In the genomic region with DNA sequence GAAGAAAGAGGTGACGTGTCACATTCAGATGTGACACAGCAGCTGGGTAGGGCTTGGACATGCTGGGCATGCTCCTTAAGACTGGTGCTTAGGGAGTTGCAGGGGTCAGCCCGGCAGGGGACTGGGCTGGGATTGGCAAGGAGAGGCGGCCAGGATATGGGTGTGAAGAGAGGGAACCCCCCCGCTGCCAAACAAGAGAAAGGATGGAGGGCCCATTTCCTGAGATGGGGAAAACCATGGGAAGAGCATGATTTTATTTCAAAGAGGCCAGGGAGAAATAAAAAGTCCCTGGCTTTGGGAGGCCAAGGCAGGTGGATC, we compare ENCODE assay signal across 12 cellular contexts. TPM values are rescaled to one million over a fixed set of nuclear protein-coding genes. Genes with fewer than 3 reads are reported as not detected.
A peak's percentile ranks its signal among the peaks of the same experiment; 100 is the strongest.
DNase-seq lines count a peak whose midpoint lies in the region; FAIRE-seq and TF ChIP-seq lines count a peak whose summit lies in the region.
"Had no signal": no experiment of that assay in that cellular context is flagged by ENCODE, and none has a peak within 500 bp of the region (broad histone marks: within the 10 kb centered on the region; RNA-seq: fewer than 3 reads in every experiment).

No MANE protein-coding gene starts in this region.

- no peak for TF ChIP-seq RAD21 in H1 (IDR thresholded peaks at IDR 0.05 in 1 of 2, conservative IDR thresholded peaks at IDR 0.05 in 1 of 2; ENCODE audit: low read depth in 2 of 2, low read length in 2 of 2)

- no peaks in the 10 kb centered on the region for H3K27me3 ChIP-seq in OCI-LY1 (ENCODE audit: insufficient read depth, low read length)
- no peaks in the 10 kb centered on the region for H3K27me3 ChIP-seq in H1 (replicated peaks in 1 of 4; ENCODE audit: control insufficient read depth in 3 of 4, extremely low read depth in 1 of 4, insufficient read depth in 3 of 4, low read length in 3 of 4)
- no peaks in the 10 kb centered on the region for H3K27me3 ChIP-seq in sigmoid colon
- H3K27me3 ChIP-seq in testis, result no peaks in the 10 kb centered on the region

- H4K8ac ChIP-seq in H1 (ENCODE audit: extremely low read depth, insufficient read depth, low read length), result no peak overlapping the region

- peak overlapping the region; percentile 98 for H3K27ac ChIP-seq in OCI-LY1 (ENCODE audit: low read depth, low read length, poor library complexity, severe bottlenecking)
- H3K27ac ChIP-seq in H1 (ENCODE audit: low read depth, low read length), result no peak overlapping the region
- peak overlapping the region; percentile 99 to 100 (median 99) for H3K27ac ChIP-seq in sigmoid colon
- peak overlapping the region in 1 of 2 donors; percentile 41 for H3K27ac ChIP-seq in testis

- no peak overlapping the region for H3K56ac ChIP-seq in H1 (replicated peaks; ENCODE audit: insufficient read length, low read depth, low read length)

- H3K9me3 Mint-ChIP-seq in T-helper 1 cell treated with Interleukin-12 subunit alpha and Interleukin-12 subunit beta and Interleukin-4 antibody, amounts not matched to agents 30 μg/mL and 1 μg/mL, for 36 hours, result no peaks in the 10 kb centered on the region

- TF ChIP-seq POLR2A in H1 (IDR thresholded peaks at IDR 0.05; ENCODE audit: control extremely low read depth in 1 of 2, low read depth in 2 of 2, low read length in 2 of 2) (no peak), sigmoid colon (IDR thresholded peaks at IDR 0.05) (no peak), testis (IDR thresholded peaks at IDR 0.05) (no peak)

- no peak overlapping the region for H3K14ac ChIP-seq in H1 (ENCODE audit: insufficient read length)

- intact Hi-C loops in sigmoid colon (cut with DNase I), result loop anchor here (5.0 kb wide), 2 partner anchors 128 to 208 kb away; partner anchors contain the start of genes RPL3 and TAB1
- intact Hi-C loops in testis (cut with DNase I; ENCODE audit: low total_unique reads), result loop anchor here (10.0 kb wide), 2 partner anchors 211 to 351 kb away; partner anchors contain the start of gene RPL3

- H3K4me3 ChIP-seq in OCI-LY1 (ENCODE audit: low read depth, low read length, poor library complexity, severe bottlenecking) (no peak overlapping the region), H1 (ENCODE audit: extremely low read depth in 1 of 4, insufficient read depth in 2 of 4, low read depth in 3 of 4, low read length in 4 of 4) (no peak overlapping the region), sigmoid colon (no peak overlapping the region), testis (no peak overlapping the region)
- H3K4me3 ChIP-seq: thoracic aorta had no signal

- TF ChIP-seq CTCF in OCI-LY1 (IDR thresholded peaks at IDR 0.05; ENCODE audit: low read length), result no peak
- TF ChIP-seq CTCF in H1 (IDR thresholded peaks at IDR 0.05; ENCODE audit: control extremely low read depth in 1 of 3, insufficient read depth in 1 of 3, low read depth in 1 of 3, low read length in 3 of 3), result no peak
- no peak for TF ChIP-seq CTCF in sigmoid colon (IDR thresholded peaks at IDR 0.05)
- no peak for TF ChIP-seq CTCF in testis (IDR thresholded peaks at IDR 0.05)

- peaks cover 7% of the 10 kb centered on the region; the same call in 1 of the 2 replicates for H3K79me1 ChIP-seq in H1 (ENCODE audit: low read depth, low read length)

- no peaks in the 10 kb centered on the region for H3K27me3 Mint-ChIP-seq in T-helper 1 cell treated with Interleukin-12 subunit alpha and Interleukin-12 subunit beta and Interleukin-4 antibody, amounts not matched to agents 30 μg/mL and 1 μg/mL, for 36 hours (ENCODE audit: low read depth)

- H3K36me3 Mint-ChIP-seq in T-helper 1 cell treated with Interleukin-12 subunit alpha and Interleukin-12 subunit beta and Interleukin-4 antibody, amounts not matched to agents 30 μg/mL and 1 μg/mL, for 36 hours (ENCODE audit: low read depth), result peaks cover 73% of the 10 kb centered on the region

- H3K4me3 Mint-ChIP-seq in T-helper 1 cell treated with Interleukin-12 subunit alpha and Interleukin-12 subunit beta and Interleukin-4 antibody, amounts not matched to agents 30 μg/mL and 1 μg/mL, for 36 hours, result peak overlapping the region; percentile 12

- H3K27ac Mint-ChIP-seq in T-helper 1 cell treated with Interleukin-12 subunit alpha and Interleukin-12 subunit beta and Interleukin-4 antibody, amounts not matched to agents 30 μg/mL and 1 μg/mL, for 36 hours, result peak overlapping the region; percentile 73

- FAIRE-seq in H1 (lab: Jason Lieb, UNC), result no peak

- no peak overlapping the region for H2AK5ac ChIP-seq in H1 (ENCODE audit: low read depth, low read length)

- H2BK120ac ChIP-seq in H1 (replicated peaks; ENCODE audit: low read depth, low read length), result no peak overlapping the region

- H3K23me2 ChIP-seq in H1 (ENCODE audit: low read depth, low read length), result peaks cover 6% of the 10 kb centered on the region

- H3K9ac ChIP-seq in OCI-LY1 (ENCODE audit: low read length), result no peak overlapping the region
- no peak overlapping the region for H3K9ac ChIP-seq in H1 (replicated peaks in 1 of 4; ENCODE audit: extremely low read depth in 1 of 4, low read depth in 3 of 4, low read length in 3 of 4)

- no peak for DNase-seq in T-helper 1 cell
- no peak for DNase-seq in H1 (ENCODE audit: low read depth in 1 of 2, low spot score in 2 of 2)
- no peak for DNase-seq in sigmoid colon
- no peak for DNase-seq in testis
- DNase-seq in NCI-H2107 treated with DMSO at 0.1 percent for 48 hours (lab: John Stamatoyannopoulos, UW; ENCODE audit: unreplicated experiment), result no peak
- no peak for DNase-seq in NCI-H1048 (lab: John Stamatoyannopoulos, UW)
- DNase-seq: IMR-90; NCI-H345; stimulated activated CD4-positive, alpha-beta T cell treated with anti-CD3 and anti-CD28 coated beads, Interleukin-1b, Interleukin-23, amount 100 ng/mL, for 48 hours had no signal

- H3K4me1 ChIP-seq in OCI-LY1 (ENCODE audit: insufficient read depth, low read length, severe bottlenecking), result peaks cover 71% of the 10 kb centered on the region
- H3K4me1 ChIP-seq in H1 (replicated peaks in 1 of 4; ENCODE audit: control insufficient read depth in 3 of 4, insufficient read depth in 4 of 4, low read length in 3 of 4), result peaks cover 0 to 20% (median 5%) of the 10 kb centered on the region in 4 experiments; a peak in 6 of 7 replicates
- peaks cover 3 to 87% (median 78%) of the 10 kb centered on the region in 4 donors for H3K4me1 ChIP-seq in sigmoid colon
- peaks cover 68% of the 10 kb centered on the region for H3K4me1 ChIP-seq in testis

- peaks cover 12% of the 10 kb centered on the region for H3K79me2 ChIP-seq in OCI-LY1 (ENCODE audit: insufficient read depth, low read length)
- H3K79me2 ChIP-seq in H1 (ENCODE audit: control insufficient read depth in 1 of 2, insufficient read depth in 2 of 2, low read length in 2 of 2), result peaks cover 5 to 27% of the 10 kb centered on the region in 2 experiments; a peak in 3 of 4 replicates

- H3K36me3 ChIP-seq in OCI-LY1 (ENCODE audit: insufficient read depth, low read length), result peaks cover 71% of the 10 kb centered on the region
- H3K36me3 ChIP-seq in H1 (ENCODE audit: control insufficient read depth in 2 of 4, insufficient read depth in 4 of 4, low read length in 3 of 4), result peaks cover 25 to 41% (median 37%) of the 10 kb centered on the region in 4 experiments
- H3K36me3 ChIP-seq in sigmoid colon, result peaks cover 29 to 56% (median 33%) of the 10 kb centered on the region in 4 donors
- no peaks in the 10 kb centered on the region for H3K36me3 ChIP-seq in testis (ENCODE audit: low read depth, missing control alignments)

- no peak overlapping the region for H3K18ac ChIP-seq in H1 (ENCODE audit: extremely low read depth, low read length)

- H2AFZ ChIP-seq in OCI-LY1 (ENCODE audit: low read length) (no peak overlapping the region), H1 (ENCODE audit: low read length) (no peak overlapping the region)

- H3K9me2 ChIP-seq in OCI-LY1 (ENCODE audit: low read depth, low read length), result no peaks in the 10 kb centered on the region

- no peak overlapping the region for H4K91ac ChIP-seq in H1 (replicated peaks; ENCODE audit: insufficient read length, low read length)

- no peak overlapping the region for H2BK12ac ChIP-seq in H1 (ENCODE audit: low read depth, low read length)

- H2BK5ac ChIP-seq in H1 (ENCODE audit: low read depth, low read length), result no peak overlapping the region; the same call in 1 of the 2 replicates

- H4K5ac ChIP-seq in H1 (ENCODE audit: insufficient read length, low read depth, low read length), result no peak overlapping the region

- H3K9me3 ChIP-seq in OCI-LY1 (ENCODE audit: low read length) (no peaks in the 10 kb centered on the region), H1 (ENCODE audit: insufficient read depth in 2 of 2, low read depth in 1 of 2, low read length in 1 of 2) (no peaks in the 10 kb centered on the region), sigmoid colon (no peaks in the 10 kb centered on the region), testis (no peaks in the 10 kb centered on the region)
- H3K9me3 ChIP-seq: thoracic aorta had no signal

- H2BK20ac ChIP-seq in H1 (ENCODE audit: low read length), result no peak overlapping the region

- H3K23ac ChIP-seq in H1 (ENCODE audit: insufficient read length), result no peak overlapping the region

- CTCF ChIA-PET in H1 (lab: Charles Lee; ENCODE audit: partially characterized antibody), result interaction anchor here (0.9 to 21.9 kb wide), 4 partner anchors 10 to 29 kb away, joined by 4 to 361 read pairs (median 79); partner anchors contain the start of gene MIEF1

- H3F3A ChIP-seq in OCI-LY1 (ENCODE audit: insufficient read depth, low read length), result peaks cover 28% of the 10 kb centered on the region

- H3K4ac ChIP-seq in H1 (replicated peaks; ENCODE audit: insufficient read length, low read depth, low read length), result no peak overlapping the region

- POLR2A ChIA-PET in H1 (lab: Charles Lee; ENCODE audit: partially characterized antibody), result interaction anchor here (1.1 to 8.9 kb wide), 13 partner anchors 9 to 352 kb away, joined by 3 to 83 read pairs (median 9); partner anchors contain the start of genes MIEF1 and RPL3

- peaks cover 66% of the 10 kb centered on the region for H3K4me1 Mint-ChIP-seq in T-helper 1 cell treated with Interleukin-12 subunit alpha and Interleukin-12 subunit beta and Interleukin-4 antibody, amounts not matched to agents 30 μg/mL and 1 μg/mL, for 36 hours (ENCODE audit: low read depth)

- H4K20me1 ChIP-seq in OCI-LY1 (ENCODE audit: insufficient read depth, low read length) (no peaks in the 10 kb centered on the region), H1 (replicated peaks in 1 of 2; ENCODE audit: control insufficient read depth in 1 of 2, insufficient read depth in 2 of 2, low read length in 2 of 2) (peaks cover 38 to 53% of the 10 kb centered on the region in 2 experiments)

- H3K4me2 ChIP-seq in OCI-LY1 (ENCODE audit: low read length) (0 out of 2 replicates have a peak overlapping the region, but pooled peaks have one; percentile 18), H1 (ENCODE audit: insufficient read depth in 1 of 2, low read depth in 2 of 2, low read length in 2 of 2) (no peak overlapping the region)

- no peak overlapping the region for H2BK15ac ChIP-seq in H1 (ENCODE audit: low read length)

- TF ChIP-seq EP300 in H1 (IDR thresholded peaks at IDR 0.05; ENCODE audit: borderline replicate concordance in 1 of 2, low read depth in 2 of 2, low read length in 2 of 2) (no peak), sigmoid colon (IDR thresholded peaks at IDR 0.05) (no peak)

- 85% methylated on average over 4 of the region's 4 CpGs; no CpG with 5 or more reads in 1 of the 2 experiments for WGBS in H1 (ENCODE audit: extremely low coverage in 1 of 2, insufficient coverage in 1 of 2, insufficient read length in 1 of 2, insufficient replicate concordance in 2 of 2, low coverage in 1 of 2, low lambda C conversion rate in 2 of 2, missing lambda C conversion rate in 1 of 2), 2 experiments
- 87 to 89% methylated on average over 4 of the region's 4 CpGs for WGBS in sigmoid colon, 2 donors
- 73% methylated on average over 4 of the region's 4 CpGs for WGBS in testis, 2 donors

RNA-seq across cellular contexts. Expression of gene ATF4, which starts 5.3 kb away (rescaled TPM):
- total RNA-seq in H1 (2021; fragmentation: NEBNext Ultra II Directional; extraction: Animal tissue kit (Norgen Biotek cat#: 25700)), result 543 and 553 TPM in 2 replicates
- polyA plus RNA-seq in H1 (2011; rRNA removed) (685 and 704 TPM in 2 replicates), sigmoid colon (100 to 1,000 TPM; 423 to 446 (median 444) TPM), testis (ENCODE audit: insufficient read depth, low read depth, low replicate concordance) (227 TPM)
- 868 TPM for polyA plus RNA-seq in H1 (2011; cell fraction: cytosol; rRNA removed)
- 703 TPM for polyA plus RNA-seq in H1 (2011; cell fraction: nucleus; rRNA removed)
- polyA plus RNA-seq in H1 (2012, experiment 1 of 2), result 598 to 685 TPM (median 617 TPM) in 4 replicates
- polyA plus RNA-seq in H1 (2012, experiment 2 of 2), result 699 TPM
- polyA plus RNA-seq in H1 (2013, experiment 1 of 2), result 476 TPM
- 475 TPM for polyA plus RNA-seq in H1 (2013, experiment 2 of 2)
- 314 and 359 TPM in 2 replicates for polyA minus RNA-seq in H1 (2011; rRNA and poly(A)+ RNA removed)
- polyA minus RNA-seq in H1 (2011; cell fraction: cytosol; rRNA and poly(A)+ RNA removed), result 150 TPM
- polyA minus RNA-seq in H1 (2011; cell fraction: nucleus; rRNA and poly(A)+ RNA removed), result 255 TPM
- total RNA-seq in sigmoid colon (100 to 1,000 TPM; 483 to 651 (median 631) TPM), testis (100 to 1,000 TPM; 192 to 228 TPM)

RNA-seq across cellular contexts. Expression of gene RPS19BP1, which starts 6.9 kb away (rescaled TPM):
- total RNA-seq in H1 (2021; fragmentation: NEBNext Ultra II Directional; extraction: Animal tissue kit (Norgen Biotek cat#: 25700)), result 77.5 and 77.9 TPM in 2 replicates
- polyA plus RNA-seq in H1 (2011; rRNA removed) (97.9 and 120 TPM in 2 replicates), sigmoid colon (100 to 1,000 TPM; 176 to 180 (median 180) TPM), testis (ENCODE audit: insufficient read depth, low read depth, low replicate concordance) (97.7 TPM)
- polyA plus RNA-seq in H1 (2011; cell fraction: cytosol; rRNA removed), result 120 TPM
- polyA plus RNA-seq in H1 (2011; cell fraction: nucleus; rRNA removed), result 94.6 TPM
- polyA plus RNA-seq in H1 (2012, experiment 1 of 2), result 79.6 to 99.4 TPM (median 89.0 TPM) in 4 replicates
- 100 TPM for polyA plus RNA-seq in H1 (2012, experiment 2 of 2)
- polyA plus RNA-seq in H1 (2013, experiment 1 of 2), result 71.2 TPM
- 71.6 TPM for polyA plus RNA-seq in H1 (2013, experiment 2 of 2)
- 7.8 and 8.1 TPM in 2 replicates for polyA minus RNA-seq in H1 (2011; rRNA and poly(A)+ RNA removed)
- polyA minus RNA-seq in H1 (2011; cell fraction: cytosol; rRNA and poly(A)+ RNA removed), result 16.2 TPM
- 23.8 TPM for polyA minus RNA-seq in H1 (2011; cell fraction: nucleus; rRNA and poly(A)+ RNA removed)
- total RNA-seq in sigmoid colon (100 to 1,000 TPM; 148 to 217 (median 189) TPM), testis (100 to 1,000 TPM; 156 to 158 TPM)

RNA-seq across cellular contexts. Expression of gene MIEF1, which starts 23.5 kb away (rescaled TPM):
- total RNA-seq in H1 (2021; fragmentation: NEBNext Ultra II Directional; extraction: Animal tissue kit (Norgen Biotek cat#: 25700)), result 31.4 and 32.7 TPM in 2 replicates
- polyA plus RNA-seq in H1 (2011; rRNA removed) (16.8 and 21.0 TPM in 2 replicates), sigmoid colon (10 to 100 TPM in 2 of 3 donors, 1 to 10 TPM in 1; 9.0 to 25.4 (median 11.6) TPM), testis (ENCODE audit: insufficient read depth, low read depth, low replicate concordance) (78.2 TPM)
- 16.4 TPM for polyA plus RNA-seq in H1 (2011; cell fraction: cytosol; rRNA removed)
- 18.5 TPM for polyA plus RNA-seq in H1 (2011; cell fraction: nucleus; rRNA removed)
- 22.0 to 25.2 TPM (median 22.9 TPM) in 4 replicates for polyA plus RNA-seq in H1 (2012, experiment 1 of 2)
- 14.3 TPM for polyA plus RNA-seq in H1 (2012, experiment 2 of 2)
- 18.5 TPM for polyA plus RNA-seq in H1 (2013, experiment 1 of 2)
- 18.4 TPM for polyA plus RNA-seq in H1 (2013, experiment 2 of 2)
- polyA minus RNA-seq in H1 (2011; rRNA and poly(A)+ RNA removed), result 36.0 and 36.1 TPM in 2 replicates
- 17.9 TPM for polyA minus RNA-seq in H1 (2011; cell fraction: cytosol; rRNA and poly(A)+ RNA removed)
- polyA minus RNA-seq in H1 (2011; cell fraction: nucleus; rRNA and poly(A)+ RNA removed), result 17.9 TPM
- total RNA-seq in sigmoid colon (10 to 100 TPM; 11.8 to 19.7 (median 14.2) TPM), testis (100 to 1,000 TPM in 1 of 2 donors, 10 to 100 TPM in 1; 60.6 to 120 TPM)

RNA-seq across cellular contexts. Expression of gene CACNA1I, which starts 44.9 kb away (rescaled TPM):
- total RNA-seq in H1 (2021; fragmentation: NEBNext Ultra II Directional; extraction: Animal tissue kit (Norgen Biotek cat#: 25700)), result 1.2 and 1.3 TPM in 2 replicates
- polyA plus RNA-seq in H1 (2011; rRNA removed) (0.77 and 1.3 TPM in 2 replicates), sigmoid colon (under 1 TPM in 1 of 3 donors, not detected in 2; 0.95 TPM), testis (ENCODE audit: insufficient read depth, low read depth, low replicate concordance) (1.3 TPM)
- 1.2 TPM for polyA plus RNA-seq in H1 (2011; cell fraction: cytosol; rRNA removed)
- 7.1 TPM for polyA plus RNA-seq in H1 (2011; cell fraction: nucleus; rRNA removed)
- polyA plus RNA-seq in H1 (2012, experiment 1 of 2), result 0.91 to 1.4 TPM (median 1.2 TPM) in 4 replicates
- 0.71 TPM for polyA plus RNA-seq in H1 (2012, experiment 2 of 2)
- 1.3 TPM for polyA plus RNA-seq in H1 (2013, experiment 1 of 2)
- polyA plus RNA-seq in H1 (2013, experiment 2 of 2), result 1.3 TPM
- 1.00 and 1.3 TPM in 2 replicates for polyA minus RNA-seq in H1 (2011; rRNA and poly(A)+ RNA removed)
- polyA minus RNA-seq in H1 (2011; cell fraction: cytosol; rRNA and poly(A)+ RNA removed), result 0.95 TPM
- polyA minus RNA-seq in H1 (2011; cell fraction: nucleus; rRNA and poly(A)+ RNA removed), result 1.6 TPM
- total RNA-seq in sigmoid colon (under 1 TPM in 3 of 4 donors, not detected in 1; under 0.01 to 0.16 (median 0.14) TPM), testis (1 to 10 TPM; 1.7 to 2.0 TPM)
